13 cellular contexts compared by ENCODE assay signal in genomic region chr5:173679909-173680626, GRCh38.
DNase-seq lines count a peak whose midpoint lies in the region; ATAC-seq lines count a peak whose summit lies in the region.
"Had no signal": no experiment of that assay in that cellular context is flagged by ENCODE, and none has a peak within 500 bp of the region (broad histone marks: within the 10 kb centered on the region; RNA-seq: fewer than 3 reads in every experiment).

No MANE protein-coding gene starts in this region.

- H3K27ac Mint-ChIP-seq in naive B cell = peak overlapping the region; percentile 84 to 95 (median 90)
- no peak overlapping the region for H3K27ac Mint-ChIP-seq in naive thymus-derived CD8-positive, alpha-beta T cell
- H3K27ac Mint-ChIP-seq: progenitor cell of endocrine pancreas had no signal

- peaks cover 0 to 17% (median 5%) of the 10 kb centered on the region in 7 donors for H3K9me3 Mint-ChIP-seq in naive B cell
- peaks cover 0 to 21% (median 6%) of the 10 kb centered on the region in 9 donors for H3K9me3 Mint-ChIP-seq in naive thymus-derived CD8-positive, alpha-beta T cell

- peak overlapping the region in 4 of 8 donors; percentile 25 to 54 (median 48) for H3K4me3 Mint-ChIP-seq in naive B cell
- H3K4me3 Mint-ChIP-seq in naive thymus-derived CD8-positive, alpha-beta T cell = no peak overlapping the region

- peaks cover 0 to 9% of the 10 kb centered on the region in 2 donors for H3K36me3 Mint-ChIP-seq in naive B cell
- H3K36me3 Mint-ChIP-seq in naive thymus-derived CD8-positive, alpha-beta T cell = peaks cover 0 to 26% (median 0%) of the 10 kb centered on the region in 3 donors

- peaks cover 35 to 43% (median 36%) of the 10 kb centered on the region in 3 donors for H3K4me1 Mint-ChIP-seq in naive B cell
- H3K4me1 Mint-ChIP-seq in naive thymus-derived CD8-positive, alpha-beta T cell = peaks cover 0 to 7% (median 0%) of the 10 kb centered on the region in 4 donors

- no peaks in the 10 kb centered on the region for H3K27me3 Mint-ChIP-seq in naive B cell
- peaks cover 0 to 13% (median 6%) of the 10 kb centered on the region in 5 donors for H3K27me3 Mint-ChIP-seq in naive thymus-derived CD8-positive, alpha-beta T cell
- H3K27me3 Mint-ChIP-seq: progenitor cell of endocrine pancreas had no signal

- DNase-seq in naive B cell = no peak
- DNase-seq in T-helper 2 cell = no peak
- DNase-seq in dedifferentiated amniotic fluid mesenchymal stem cell (ENCODE audit: extremely low spot score) = no peak
- no peak for DNase-seq in amygdala (lab: John Stamatoyannopoulos, UW)
- DNase-seq in naive thymus-derived CD8-positive, alpha-beta T cell = no peak
- DNase-seq: activated CD4-positive, alpha-beta T cell treated with anti-CD3 and anti-CD28 coated beads for 48 hours; anterior cingulate cortex; GM23248; kidney glomerular epithelial cell had no signal

- POLR2A ChIA-PET in naive thymus-derived CD8-positive, alpha-beta T cell (lab: Charles Lee) = no interaction called here

- peak; percentile 72 for ATAC-seq in GM19023 (IDR thresholded peaks at IDR 0.05; ENCODE audit: unreplicated experiment)
- ATAC-seq in GM21723 (IDR thresholded peaks at IDR 0.05; ENCODE audit: unreplicated experiment) = peak; percentile 59
- ATAC-seq in HG03442 (IDR thresholded peaks at IDR 0.05; ENCODE audit: unreplicated experiment) = peak; percentile 65
- ATAC-seq in naive B cell (ENCODE audit: low read depth in 2 of 2) = peak; percentile 60 to 68
- ATAC-seq in naive thymus-derived CD8-positive, alpha-beta T cell = no peak

Comparison
In these comparisons a context has a peak if more than half of its experiments do, and no peak if none do; other contexts are left out.
1. ATAC-seq: peak in GM19023 (single experiment), GM21723 (single experiment), HG03442 (single experiment) and naive B cell (2 of 2); none in naive thymus-derived CD8-positive, alpha-beta T cell (0 of 2).
2. H3K27ac Mint-ChIP-seq: peak in naive B cell (6 of 6); none in naive thymus-derived CD8-positive, alpha-beta T cell (0 of 10).